8 cellular contexts compared by ENCODE assay signal in the genomic region with DNA sequence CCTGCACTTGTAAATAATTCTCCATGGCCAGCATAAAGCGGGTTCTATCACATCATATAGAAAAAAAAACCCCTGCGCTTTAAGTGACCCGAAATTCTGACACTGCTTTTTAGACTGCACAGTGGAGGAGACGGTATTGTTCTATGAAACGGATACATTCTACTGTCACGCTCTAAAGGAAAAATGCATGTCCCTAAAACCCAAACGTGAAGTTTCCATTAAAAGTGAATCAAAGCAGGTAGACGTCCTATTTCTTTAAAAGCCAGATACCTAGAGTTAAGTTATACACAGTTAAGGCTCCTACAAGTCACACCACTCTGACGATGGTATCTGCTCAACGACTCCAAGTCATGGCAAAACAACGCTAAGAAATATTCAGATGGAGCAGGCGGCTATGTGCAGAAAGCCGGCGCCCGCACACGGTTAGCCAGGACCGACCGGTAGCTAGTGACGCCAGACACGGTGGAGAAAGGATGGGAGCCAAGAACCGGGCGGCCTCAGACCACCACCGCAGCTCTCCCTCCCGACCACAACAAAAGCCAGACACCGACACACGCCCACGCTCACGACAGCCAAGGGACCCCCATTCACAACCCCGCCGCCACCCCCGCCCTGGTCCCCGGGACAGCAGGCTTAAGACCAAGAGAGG. TPM values are rescaled to one million over a fixed set of nuclear protein-coding genes. Genes with fewer than 3 reads are reported as not detected.
A peak's percentile ranks its signal among the peaks of the same experiment; 100 is the strongest.
DNase-seq lines count a peak whose midpoint lies in the region; ATAC-seq, FAIRE-seq and TF ChIP-seq lines count a peak whose summit lies in the region.

No MANE protein-coding gene starts in this region.

- no peak for DNase-seq in GM12891 (ENCODE audit: insufficient read length, low spot score)
- DNase-seq in NCI-H2029 (lab: John Stamatoyannopoulos, UW): peak; percentile 12
- DNase-seq in amniotic stem cell (lab: John Stamatoyannopoulos, UW): peak; percentile 23
- peak; percentile 34 for DNase-seq in small intestine
- DNase-seq in H4 (ENCODE audit: low spot score): no peak
- DNase-seq in NCI-H774 (lab: John Stamatoyannopoulos, UW): no peak

- no peaks in the 10 kb centered on the region for H3K27me3 ChIP-seq in small intestine (ENCODE audit: control insufficient read depth in 2 of 2, insufficient read depth in 2 of 2, low read length in 2 of 2)

- peak; percentile 16 for ATAC-seq in GM21825 (IDR thresholded peaks at IDR 0.05; ENCODE audit: unreplicated experiment)

- TF ChIP-seq POLR2A in GM12891 (IDR thresholded peaks at IDR 0.05; ENCODE audit: low read depth, low read length): no peak

- FAIRE-seq in GM12891 (lab: Jason Lieb, UNC) (peak; percentile 50), small intestine (lab: Jason Lieb, UNC) (no peak)

- H3K27ac ChIP-seq in small intestine (ENCODE audit: low read depth in 1 of 2, low read length in 1 of 2): peak overlapping the region; percentile 98 to 100

- WGBS in small intestine, 3 donors: 1% methylated on average over 30 to 32 of the region's 32 CpGs

- H3K4me3 ChIP-seq in iPS-11a (ENCODE audit: low read depth, low read length) (peak overlapping the region; percentile 90), small intestine (ENCODE audit: low read depth in 1 of 2, low read length in 2 of 2) (peak overlapping the region; percentile 92 to 95)

- peaks cover 0 to 2% of the 10 kb centered on the region in 2 donors for H3K36me3 ChIP-seq in small intestine (ENCODE audit: control insufficient read depth in 2 of 2, insufficient read depth in 2 of 2, low read length in 2 of 2)

- H3K4me1 ChIP-seq in small intestine (ENCODE audit: control insufficient read depth in 2 of 2, insufficient read depth in 1 of 2, low read depth in 1 of 2, low read length in 1 of 2): peaks cover 2 to 3% of the 10 kb centered on the region in 2 donors

- no peaks in the 10 kb centered on the region for H3K9me3 ChIP-seq in small intestine (ENCODE audit: control insufficient read depth, low read depth)

TF ChIP-seq in GM12891, 5 proteins besides CTCF, POLR2A, EP300 and RAD21:
- TF ChIP-seq SPI1 (IDR thresholded peaks at IDR 0.05; ENCODE audit: low read depth, low read length): no peak
TF ChIP-seq in GM12891: peak in this region for 0.

RNA-seq across cellular contexts. Expression of gene SKP1, which starts 0.8 kb away (rescaled TPM):
- 424 TPM for polyA plus RNA-seq in GM12891 (2012; ENCODE audit: low read depth, missing spikeins)
- 100 to 1,000 TPM; 476 to 538 (median 497) TPM for polyA plus RNA-seq in small intestine
- total RNA-seq in H4 (2014; rRNA removed; shearing (Covaris generic)): 886 and 1,193 TPM in 2 replicates

RNA-seq across cellular contexts. Expression of gene PPP2CA, which starts 49.9 kb away (rescaled TPM):
- polyA plus RNA-seq in GM12891 (2012; ENCODE audit: low read depth, missing spikeins): 92.3 TPM
- 10 to 100 TPM; 42.4 to 47.5 (median 46.1) TPM for polyA plus RNA-seq in small intestine
- total RNA-seq in H4 (2014; rRNA removed; shearing (Covaris generic)): 179 and 250 TPM in 2 replicates

Comparison
In these comparisons a context has a peak if more than half of its experiments do, and no peak if none do; other contexts are left out.
1. DNase-seq: peak in NCI-H2029 (single experiment), amniotic stem cell (single experiment) and small intestine (single experiment); none in GM12891 (single experiment), H4 (single experiment) and NCI-H774 (single experiment).